ENCODE assay signal across 1 cellular context in the genomic region with DNA sequence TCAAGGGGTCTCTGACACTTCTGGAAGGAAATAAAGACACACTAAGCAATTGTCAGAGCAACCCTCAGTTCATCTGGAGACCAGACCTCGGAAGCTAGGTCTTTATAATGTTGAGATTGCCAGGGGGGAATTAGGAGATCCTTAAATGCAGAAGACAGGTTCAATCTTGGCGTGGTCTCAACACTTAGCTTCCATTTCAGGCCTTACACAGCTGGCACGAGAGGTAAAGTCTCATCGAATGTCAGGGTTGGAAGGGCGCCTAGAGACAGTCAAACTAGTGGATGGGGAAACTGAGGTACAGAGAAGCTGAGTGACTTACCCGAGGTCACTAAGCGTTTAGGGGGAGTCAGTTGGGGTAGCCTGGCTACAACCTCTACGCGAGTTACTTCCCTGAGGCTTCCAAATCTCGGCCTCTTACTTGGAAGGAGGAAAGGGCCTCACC.
TF ChIP-seq lines count a peak whose summit lies in the region.

No MANE protein-coding gene starts in this region.

TF ChIP-seq in H1, 55 proteins besides CTCF, POLR2A, EP300 and RAD21:
- TF ChIP-seq JUND (IDR thresholded peaks at IDR 0.05; ENCODE audit: low read length) (no peak), FOSL1 (IDR thresholded peaks at IDR 0.05; ENCODE audit: insufficient read depth, low read depth, low read length) (no peak), SP2 (IDR thresholded peaks at IDR 0.05; ENCODE audit: low read length) (no peak), RFX5 (IDR thresholded peaks at IDR 0.05; ENCODE audit: borderline replicate concordance, low read depth, low read length) (no peak), EGR1 (IDR thresholded peaks at IDR 0.05; ENCODE audit: borderline replicate concordance, low read depth, low read length) (no peak), GTF2F1 (IDR thresholded peaks at IDR 0.05; ENCODE audit: borderline replicate concordance, low read depth, low read length) (no peak), ZNF274 (IDR thresholded peaks at IDR 0.05; ENCODE audit: borderline replicate concordance, extremely low read depth, low read length) (no peak)
